Comparison of ENCODE assay signal across 8 cellular contexts in genomic region chr1:160046494-160047115, GRCh38. TPM values are rescaled to one million over a fixed set of nuclear protein-coding genes. Genes with fewer than 3 reads are reported as not detected.
DNase-seq lines count a peak whose midpoint lies in the region; ATAC-seq, FAIRE-seq and TF ChIP-seq lines count a peak whose summit lies in the region.

No MANE protein-coding gene starts in this region.

- peak overlapping the region; percentile 75 for H3K4me3 Mint-ChIP-seq in CD4-positive, alpha-beta T cell
- H3K4me3 Mint-ChIP-seq in T-cell = peak overlapping the region; percentile 58 to 70 (median 61)

- intact Hi-C loops in CD4-positive, alpha-beta T cell (cut with DNase I, micrococcal nuclease) = loop anchor here (1.0 to 2.0 kb wide), 2 partner anchors 38 to 39 kb away; no protein-coding TSS in a partner anchor

- H3K36me3 Mint-ChIP-seq in CD4-positive, alpha-beta T cell (ENCODE audit: low read depth) = no peaks in the 10 kb centered on the region
- no peaks in the 10 kb centered on the region for H3K36me3 Mint-ChIP-seq in T-cell

- H3K36me3 ChIP-seq in HUES64 (ENCODE audit: insufficient read depth, low read length) (no peaks in the 10 kb centered on the region), bronchial epithelial cell (ENCODE audit: control insufficient read depth, insufficient read depth, low read length) (no peaks in the 10 kb centered on the region)

- no peak overlapping the region for H3K27ac Mint-ChIP-seq in CD4-positive, alpha-beta T cell
- H3K27ac Mint-ChIP-seq in T-cell = peak overlapping the region; percentile 32 to 57

- H3K4me1 ChIP-seq in HUES64 (ENCODE audit: insufficient read depth, low read length) = peaks cover 28% of the 10 kb centered on the region

- H3K9me3 Mint-ChIP-seq in CD4-positive, alpha-beta T cell = no peaks in the 10 kb centered on the region
- no peaks in the 10 kb centered on the region for H3K9me3 Mint-ChIP-seq in T-cell

- peaks cover 11% of the 10 kb centered on the region for H3K4me1 Mint-ChIP-seq in CD4-positive, alpha-beta T cell (ENCODE audit: low read depth)
- peaks cover 8 to 13% (median 12%) of the 10 kb centered on the region in 3 donors for H3K4me1 Mint-ChIP-seq in T-cell

- peaks cover 29% of the 10 kb centered on the region for H3K27me3 Mint-ChIP-seq in CD4-positive, alpha-beta T cell
- peaks cover 14 to 33% of the 10 kb centered on the region in 2 donors for H3K27me3 Mint-ChIP-seq in T-cell

- POLR2A ChIA-PET in CD4-positive, alpha-beta T cell (lab: Charles Lee) = interaction anchor here (0.6 to 1.7 kb wide), 6 partner anchors 14 to 215 kb away, joined by 3 to 5 read pairs (median 4); partner anchors contain the start of gene PIGM
- POLR2A ChIA-PET in T-cell (lab: Charles Lee) = interaction anchor here in 1 of 2 donors (0.5 kb wide), 1 partner anchor 389 kb away, joined by 4 read pairs; no protein-coding TSS in a partner anchor

- FAIRE-seq in bronchial epithelial cell (lab: Jason Lieb, UNC) = no peak

- no peak overlapping the region for H3K9ac ChIP-seq in HUES64 (ENCODE audit: low read depth, low read length)

- no peak overlapping the region for H3K27ac ChIP-seq in CD4-positive, alpha-beta T cell (ENCODE audit: low read depth, low read length)
- H3K27ac ChIP-seq in HUES64 (ENCODE audit: low read depth, low read length) = no peak overlapping the region

- peak; percentile 80 for ATAC-seq in CD4-positive, alpha-beta T cell (ENCODE audit: poor library complexity)
- peak; percentile 75 to 82 (median 80) for ATAC-seq in T-cell (replicated peaks in 1 of 4)
- no peak for ATAC-seq in HG03469 (IDR thresholded peaks at IDR 0.05; ENCODE audit: unreplicated experiment)

- TF ChIP-seq CTCF in CD4-positive, alpha-beta T cell (IDR thresholded peaks at IDR 0.05) = peak; percentile 70
- peak; percentile 64 for TF ChIP-seq CTCF in bronchial epithelial cell (IDR thresholded peaks at IDR 0.05; ENCODE audit: insufficient read depth, low read length, severe bottlenecking)

- WGBS in HUES64 = 14% methylated on average over 11 of the region's 11 CpGs

- H3K4me3 ChIP-seq in HUES64 (ENCODE audit: low read length) = peak overlapping the region; percentile 20; the same call in 1 of the 2 replicates
- H3K4me3 ChIP-seq in bronchial epithelial cell (ENCODE audit: low read depth, low read length) = no peak overlapping the region

- H3K9me3 ChIP-seq in CD4-positive, alpha-beta T cell (ENCODE audit: control insufficient read depth, low read length) = no peaks in the 10 kb centered on the region
- no peaks in the 10 kb centered on the region for H3K9me3 ChIP-seq in HUES64 (ENCODE audit: insufficient read depth, low read depth, low read length)

- CTCF ChIA-PET in CD4-positive, alpha-beta T cell (lab: Charles Lee) = interaction anchor here (0.7 to 2.7 kb wide), 9 partner anchors 9 to 40 kb away, joined by 3 to 21 read pairs (median 5); partner anchors contain the start of genes KCNJ10 and PIGM
- CTCF ChIA-PET in T-cell (lab: Charles Lee) = interaction anchor here (0.6 to 3.4 kb wide), 14 partner anchors 16 to 216 kb away, joined by 3 to 19 read pairs (median 4); partner anchors contain the start of genes KCNJ9 (in 2 of the 2), DCAF8 (in 1 of the 2) and IGSF8 (in 1 of the 2)

- DNase-seq in CD4-positive, alpha-beta T cell = peak in 4 of 10 experiments; percentile 12 to 21 (median 16)
- DNase-seq in GM19238 (ENCODE audit: insufficient read length, low spot score) (peak; percentile 69), T-cell (peak in 12 of 34 experiments; percentile 8 to 39 (median 21)), bronchial epithelial cell (ENCODE audit: low read depth) (peak; percentile 36), iris pigment epithelial cell (ENCODE audit: low read depth) (peak; percentile 32)
- DNase-seq in stimulated activated CD4-positive, alpha-beta T cell treated with anti-CD3 and anti-CD28 coated beads, Interleukin-4, amount 100 ng/mL, for 1 hour = peak; percentile 13

- no peaks in the 10 kb centered on the region for H3K27me3 ChIP-seq in CD4-positive, alpha-beta T cell (ENCODE audit: control insufficient read depth, insufficient read depth, low read length)
- H3K27me3 ChIP-seq in HUES64 (ENCODE audit: insufficient read depth, low read length) = peaks cover 12% of the 10 kb centered on the region; the same call in 1 of the 2 replicates
- peaks cover 4% of the 10 kb centered on the region for H3K27me3 ChIP-seq in bronchial epithelial cell (ENCODE audit: control insufficient read depth, insufficient read depth, low read length)

RNA-seq across cellular contexts. Expression of gene PIGM, which starts 14.8 kb away (rescaled TPM):
- total RNA-seq in CD4-positive, alpha-beta T cell = 1 to 10 TPM; 2.1 to 2.2 TPM
- polyA plus RNA-seq in HUES64 (2013, experiment 1 of 2) = 4.0 TPM
- 3.9 TPM for polyA plus RNA-seq in HUES64 (2013, experiment 2 of 2)
- total RNA-seq in T-cell (1 to 10 TPM; 3.2 to 9.7 (median 8.4) TPM), bronchial epithelial cell (1.9 and 2.1 TPM in 2 replicates)

RNA-seq across cellular contexts. Expression of gene KCNJ10, which starts 23.4 kb away (rescaled TPM):
- not detected for total RNA-seq in CD4-positive, alpha-beta T cell
- polyA plus RNA-seq in HUES64 (2013, experiment 1 of 2) = 0.45 TPM
- polyA plus RNA-seq in HUES64 (2013, experiment 2 of 2) = 0.63 TPM
- under 1 TPM in 1 of 5 donors, not detected in 4; 0.22 TPM for total RNA-seq in T-cell
- total RNA-seq in bronchial epithelial cell = not detected in 2 replicates

RNA-seq across cellular contexts. Expression of gene KCNJ9, which starts 34.7 kb away (rescaled TPM):
- total RNA-seq in CD4-positive, alpha-beta T cell = not detected
- 0.05 TPM for polyA plus RNA-seq in HUES64 (2013, experiment 1 of 2)
- 0.13 TPM for polyA plus RNA-seq in HUES64 (2013, experiment 2 of 2)
- total RNA-seq in T-cell = not detected
- total RNA-seq in bronchial epithelial cell = under 0.01 and 0.13 TPM in 2 replicates

RNA-seq across cellular contexts. Expression of gene IGSF8, which starts 51.8 kb away (rescaled TPM):
- total RNA-seq in CD4-positive, alpha-beta T cell = 10 to 100 TPM; 33.1 to 33.7 TPM
- 45.0 TPM for polyA plus RNA-seq in HUES64 (2013, experiment 1 of 2)
- 45.5 TPM for polyA plus RNA-seq in HUES64 (2013, experiment 2 of 2)
- total RNA-seq in T-cell (10 to 100 TPM; 41.8 to 71.5 (median 62.2) TPM), bronchial epithelial cell (42.6 and 57.0 TPM in 2 replicates)
